Comparison of ENCODE assay signal across 18 cellular contexts in the genomic region with DNA sequence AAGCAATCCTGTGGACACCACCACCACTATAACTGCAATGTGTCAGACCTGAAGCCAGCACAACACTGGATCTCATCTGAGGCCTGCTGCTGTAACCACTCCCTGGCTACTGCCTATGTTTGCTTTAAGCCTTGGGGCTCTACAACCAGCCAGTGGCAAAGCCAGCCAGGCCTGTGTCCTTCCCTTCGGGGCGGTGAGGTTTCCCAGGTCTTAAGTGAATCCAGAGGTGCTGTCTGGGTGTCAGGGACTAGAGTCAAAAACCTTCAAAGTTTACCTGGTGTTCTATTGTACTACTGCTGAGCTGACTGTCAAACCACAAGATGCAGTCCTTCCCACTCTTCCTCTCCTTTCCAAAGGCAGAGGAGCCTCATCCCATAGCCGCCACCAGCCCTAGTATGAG.
DNase-seq lines count a peak whose midpoint lies in the region; TF ChIP-seq lines count a peak whose summit lies in the region.
"Had no signal": no experiment of that assay in that cellular context is flagged by ENCODE, and none has a peak within 500 bp of the region (broad histone marks: within the 10 kb centered on the region; RNA-seq: fewer than 3 reads in every experiment).

No MANE protein-coding gene starts in this region.

- H3K9ac ChIP-seq in endodermal cell (ENCODE audit: extremely low read depth, low read length, poor library complexity, severe bottlenecking) (no peak overlapping the region), trophoblast cell (ENCODE audit: low read length) (no peak overlapping the region), mammary epithelial cell (ENCODE audit: insufficient read depth, low read length) (no peak overlapping the region)
- H3K9ac ChIP-seq: BLaER1 treated with 17β-estradiol and CSF1 and Interleukin-3, amounts not matched to agents 10 nM and 100 nM had no signal

- intact Hi-C loops in mammary epithelial cell (cut with micrococcal nuclease), result no loop called here

- no peaks in the 10 kb centered on the region for H3K27me3 Mint-ChIP-seq in endodermal cell (ENCODE audit: insufficient read depth)
- no peaks in the 10 kb centered on the region for H3K27me3 Mint-ChIP-seq in osteocyte (ENCODE audit: unreplicated experiment)
- H3K27me3 Mint-ChIP-seq: B cell; CD4-positive, alpha-beta T cell had no signal

- peak overlapping the region; percentile 45 for H2BK120ac ChIP-seq in trophoblast cell (ENCODE audit: insufficient read depth, low read length, poor library complexity)

- H3K14ac ChIP-seq in trophoblast cell (ENCODE audit: low read length), result no peak overlapping the region

- 90% methylated on average over 3 of the region's 3 CpGs; no CpG with 5 or more reads in 1 of the 2 experiments for WGBS in endodermal cell (ENCODE audit: insufficient coverage in 1 of 2, insufficient read length in 1 of 2), 2 experiments
- WGBS in trophoblast cell (ENCODE audit: extremely low coverage, insufficient coverage, insufficient read length), result no CpG with 5 or more reads among the region's 3 CpGs
- 91% methylated on average over 3 of the region's 3 CpGs for WGBS in mammary epithelial cell (ENCODE audit: low coverage, missing lambda C conversion rate)

- H4K8ac ChIP-seq in trophoblast cell (ENCODE audit: low read depth, low read length), result no peak overlapping the region

- peaks cover 7% of the 10 kb centered on the region for H3K79me1 ChIP-seq in trophoblast cell (ENCODE audit: low read length)

- H3K27ac ChIP-seq in endodermal cell (ENCODE audit: low read depth, low read length), result no peak overlapping the region
- H3K27ac ChIP-seq in trophoblast cell (ENCODE audit: low read depth, low read length), result peak overlapping the region; percentile 97
- no peak overlapping the region for H3K27ac ChIP-seq in mammary epithelial cell (ENCODE audit: insufficient read depth, low read depth, low read length)
- H3K27ac ChIP-seq: 22Rv1; A549; BLaER1 treated with 17β-estradiol and CSF1 and Interleukin-3, amounts not matched to agents 10 nM and 100 nM; C4-2B had no signal

- H3K4ac ChIP-seq in trophoblast cell (ENCODE audit: low read depth, low read length), result no peak overlapping the region

- H3K4me1 ChIP-seq in endodermal cell (ENCODE audit: control insufficient read depth, insufficient read depth, low read length) (no peaks in the 10 kb centered on the region), trophoblast cell (ENCODE audit: control insufficient read depth in 1 of 2, insufficient read depth in 2 of 2, low read length in 2 of 2) (peaks cover 0 to 6% of the 10 kb centered on the region in 2 experiments), mammary epithelial cell (ENCODE audit: insufficient read depth, low read length) (no peaks in the 10 kb centered on the region)
- H3K4me1 ChIP-seq: A549; BLaER1 treated with 17β-estradiol and CSF1 and Interleukin-3, amounts not matched to agents 10 nM and 100 nM; Caco-2 had no signal

- no peaks in the 10 kb centered on the region for H3K79me2 ChIP-seq in trophoblast cell (ENCODE audit: control insufficient read depth, insufficient read depth, low read length, poor library complexity)
- no peaks in the 10 kb centered on the region for H3K79me2 ChIP-seq in mammary epithelial cell (ENCODE audit: insufficient read depth, low read length)

- TF ChIP-seq CTCF in endodermal cell (conservative IDR thresholded peaks at IDR 0.05) (no peak), osteocyte (IDR thresholded peaks at IDR 0.05) (no peak), mammary epithelial cell (conservative IDR thresholded peaks at IDR 0.05 in 1 of 2, IDR thresholded peaks at IDR 0.05 in 1 of 2; ENCODE audit: extremely low read depth in 1 of 2, insufficient read depth in 1 of 2, low read depth in 1 of 2, low read length in 2 of 2) (no peak)

- BruUV-seq in mammary epithelial cell (replicated peaks; lab: Mats Ljungman, UMichigan), result no TSS peak

- no peak overlapping the region for H2AK5ac ChIP-seq in trophoblast cell (ENCODE audit: low read length)

- peaks cover 1% of the 10 kb centered on the region for H3K36me3 Mint-ChIP-seq in endodermal cell (ENCODE audit: low read depth)
- H3K36me3 Mint-ChIP-seq in osteocyte (ENCODE audit: unreplicated experiment), result no peaks in the 10 kb centered on the region
- H3K36me3 Mint-ChIP-seq: CD8-positive, alpha-beta T cell had no signal

- no peak overlapping the region for H4K12ac ChIP-seq in trophoblast cell (ENCODE audit: low read depth, low read length)

- H3K9me3 Mint-ChIP-seq in endodermal cell (peaks cover 15% of the 10 kb centered on the region), osteocyte (ENCODE audit: unreplicated experiment) (peaks cover 14% of the 10 kb centered on the region)
- H3K9me3 Mint-ChIP-seq: CD4-positive, alpha-beta T cell had no signal

- peak overlapping the region; percentile 26 for H2BK5ac ChIP-seq in trophoblast cell (ENCODE audit: low read depth, low read length, poor library complexity)

- H3K27me3 ChIP-seq in endodermal cell (ENCODE audit: control insufficient read depth, insufficient read depth, low read length, poor library complexity, severe bottlenecking) (no peaks in the 10 kb centered on the region), trophoblast cell (ENCODE audit: insufficient read depth, low read length) (no peaks in the 10 kb centered on the region), mammary epithelial cell (ENCODE audit: insufficient read depth, low read length) (no peaks in the 10 kb centered on the region)

- no peak overlapping the region for H2AFZ ChIP-seq in trophoblast cell (ENCODE audit: insufficient read depth, low read length, poor library complexity)
- no peak overlapping the region for H2AFZ ChIP-seq in mammary epithelial cell (ENCODE audit: low read depth, low read length)

- no peak overlapping the region for H2BK12ac ChIP-seq in trophoblast cell (ENCODE audit: low read length)

- peak overlapping the region; percentile 20 for H4K91ac ChIP-seq in trophoblast cell (ENCODE audit: low read depth, low read length)

- H3K23ac ChIP-seq in trophoblast cell (ENCODE audit: low read length), result no peak overlapping the region

- H3K36me3 ChIP-seq in endodermal cell (ENCODE audit: control insufficient read depth, insufficient read depth, low read length), result no peaks in the 10 kb centered on the region
- H3K36me3 ChIP-seq in trophoblast cell (ENCODE audit: control insufficient read depth in 1 of 2, insufficient read depth in 2 of 2, low read length in 2 of 2), result peaks cover 0 to 2% of the 10 kb centered on the region in 2 experiments
- no peaks in the 10 kb centered on the region for H3K36me3 ChIP-seq in mammary epithelial cell (ENCODE audit: insufficient read depth, low read length)
- H3K36me3 ChIP-seq: BLaER1 treated with 17β-estradiol and CSF1 and Interleukin-3, amounts not matched to agents 10 nM and 100 nM had no signal

- CTCF ChIA-PET in mammary epithelial cell (lab: Charles Lee; ENCODE audit: low non-redundant PET), result no interaction called here

- in situ Hi-C loops in mammary epithelial cell (cut with MboI; ENCODE audit: low sequenced_read_pairs in 2 of 2), result no loop called here

- dilution Hi-C loops in mammary epithelial cell (cut with HindIII; ENCODE audit: low sequenced_read_pairs), result no loop called here

- H3K4me3 Mint-ChIP-seq in endodermal cell, result no peak overlapping the region
- no peak overlapping the region for H3K4me3 Mint-ChIP-seq in osteocyte (ENCODE audit: unreplicated experiment)
- H3K4me3 Mint-ChIP-seq: B cell; CD4-positive, alpha-beta T cell; CD8-positive, alpha-beta T cell had no signal

- H3K4me3 ChIP-seq in endodermal cell (ENCODE audit: low read length) (no peak overlapping the region), trophoblast cell (ENCODE audit: low read depth, low read length) (no peak overlapping the region), mammary epithelial cell (replicated peaks in 1 of 3; ENCODE audit: insufficient read depth in 1 of 3, low read depth in 2 of 3, low read length in 3 of 3) (no peak overlapping the region)
- H3K4me3 ChIP-seq: A549; BLaER1 treated with 17β-estradiol and CSF1 and Interleukin-3, amounts not matched to agents 10 nM and 100 nM; GM12878 had no signal

- H3K9me3 ChIP-seq in endodermal cell (ENCODE audit: control insufficient read depth, low read length), result no peaks in the 10 kb centered on the region
- no peaks in the 10 kb centered on the region for H3K9me3 ChIP-seq in trophoblast cell (ENCODE audit: insufficient read depth, low read depth, low read length)
- no peaks in the 10 kb centered on the region for H3K9me3 ChIP-seq in mammary epithelial cell (replicated peaks; ENCODE audit: insufficient read depth, low read length)
- H3K9me3 ChIP-seq: A549; BLaER1 treated with 17β-estradiol and CSF1 and Interleukin-3, amounts not matched to agents 10 nM and 100 nM; Caco-2 had no signal

- H3K4me2 ChIP-seq in trophoblast cell (ENCODE audit: low read length), result no peak overlapping the region
- no peak overlapping the region for H3K4me2 ChIP-seq in mammary epithelial cell (ENCODE audit: insufficient read depth, low read depth, low read length)
- H3K4me2 ChIP-seq: A549; BLaER1 treated with 17β-estradiol and CSF1 and Interleukin-3, amounts not matched to agents 10 nM and 100 nM had no signal

- no peak overlapping the region for H3K27ac Mint-ChIP-seq in endodermal cell
- H3K27ac Mint-ChIP-seq in osteocyte (ENCODE audit: unreplicated experiment), result no peak overlapping the region
- H3K27ac Mint-ChIP-seq: B cell; CD4-positive, alpha-beta T cell; CD8-positive, alpha-beta T cell had no signal

- no peaks in the 10 kb centered on the region for H4K20me1 ChIP-seq in mammary epithelial cell (ENCODE audit: insufficient read depth, low read length)
- H4K20me1 ChIP-seq: BLaER1 treated with 17β-estradiol and CSF1 and Interleukin-3, amounts not matched to agents 10 nM and 100 nM had no signal

- peak; percentile 59 for DNase-seq in ELF-1 (ENCODE audit: low read depth, low spot score)
- DNase-seq in endodermal cell, result peak; percentile 42
- DNase-seq in trophoblast cell, result no peak
- no peak for DNase-seq in osteocyte (ENCODE audit: extremely low spot score, unreplicated experiment)
- no peak for DNase-seq in mammary epithelial cell
- DNase-seq: AML-193; Caco-2; Calu3; CD4-positive, alpha-beta T cell; DMS79 treated with DMSO at 0.1 percent for 48 hours; GDM1 had no signal

- no peak overlapping the region for H3K18ac ChIP-seq in trophoblast cell (ENCODE audit: low read length)

- H3K4me1 Mint-ChIP-seq in endodermal cell (peaks cover 7% of the 10 kb centered on the region), osteocyte (ENCODE audit: unreplicated experiment) (no peaks in the 10 kb centered on the region)
- H3K4me1 Mint-ChIP-seq: B cell had no signal

Comparison
In these comparisons a context has a peak if more than half of its experiments do, and no peak if none do; other contexts are left out.
1. DNase-seq: peak in ELF-1 (single experiment) and endodermal cell (single experiment); none in trophoblast cell (0 of 2), osteocyte (single experiment) and mammary epithelial cell (single experiment).